12 cellular contexts compared by ENCODE assay signal in genomic region chr3:105355355-105356063, GRCh38. TPM values are rescaled to one million over a fixed set of nuclear protein-coding genes. Genes with fewer than 3 reads are reported as not detected.
A peak's percentile ranks its signal among the peaks of the same experiment; 100 is the strongest.
DNase-seq lines count a peak whose midpoint lies in the region; ATAC-seq and TF ChIP-seq lines count a peak whose summit lies in the region.
"Had no signal": no experiment of that assay in that cellular context is flagged by ENCODE, and none has a peak within 500 bp of the region (broad histone marks: within the 10 kb centered on the region; RNA-seq: fewer than 3 reads in every experiment).

No MANE protein-coding gene starts in this region.

- no peaks in the 10 kb centered on the region for H3K36me3 Mint-ChIP-seq in activated T-cell treated with anti-CD3 and anti-CD28 coated beads, Interleukin-2, amount 50 U/mL, for 4 hours (ENCODE audit: insufficient read depth)

- H3K4me3 Mint-ChIP-seq in activated T-cell treated with anti-CD3 and anti-CD28 coated beads, Interleukin-2, amount 50 U/mL, for 4 hours = no peak overlapping the region
- H3K4me3 Mint-ChIP-seq: endodermal cell had no signal

- DNase-seq in activated T-cell treated with anti-CD3 and anti-CD28 coated beads, Interleukin-2, amount 50 U/mL, for 4 hours = no peak
- DNase-seq in activated T-cell treated with anti-CD3 and anti-CD28 coated beads, Interleukin-2, amount 50 U/mL, for 1 hour = no peak
- peak; percentile 64 for DNase-seq in kidney glomerular epithelial cell (lab: John Stamatoyannopoulos, UW)
- no peak for DNase-seq in NCI-H774 (lab: John Stamatoyannopoulos, UW)
- DNase-seq in GM13976 (ENCODE audit: low spot score) = no peak
- DNase-seq in suprapubic skin (ENCODE audit: low spot score in 2 of 2) = no peak
- DNase-seq: endodermal cell, GF-D8, testis had no signal

- ATAC-seq in activated T-cell treated with anti-CD3 and anti-CD28 coated beads, Interleukin-2, amount 50 U/mL, for 4 hours = peak; percentile 60 to 71
- ATAC-seq in SK-N-SH treated with all-trans-retinoic acid at 6 μM for 48 hours (peak; percentile 77), HG03108 (IDR thresholded peaks at IDR 0.05; ENCODE audit: unreplicated experiment) (no peak)

- H3K9me3 Mint-ChIP-seq in activated T-cell treated with anti-CD3 and anti-CD28 coated beads, Interleukin-2, amount 50 U/mL, for 4 hours = no peaks in the 10 kb centered on the region
- H3K9me3 Mint-ChIP-seq: endodermal cell had no signal

- in situ Hi-C loops in GM13976 (cut with MboI; ENCODE audit: low sequenced_read_pairs, unreplicated experiment) = loop anchor here (25.0 kb wide), 2 partner anchors 743 to 1068 kb away; no protein-coding TSS in a partner anchor

- H3K27me3 ChIP-seq in suprapubic skin = peaks cover 10% of the 10 kb centered on the region
- H3K27me3 ChIP-seq: testis had no signal

- TF ChIP-seq POLR2A in suprapubic skin (IDR thresholded peaks at IDR 0.05) = no peak

- H3K36me3 ChIP-seq in suprapubic skin = no peaks in the 10 kb centered on the region

- no peak overlapping the region for H3K4me3 ChIP-seq in suprapubic skin
- H3K4me3 ChIP-seq: lung, testis had no signal

- H3K4me1 Mint-ChIP-seq in activated T-cell treated with anti-CD3 and anti-CD28 coated beads, Interleukin-2, amount 50 U/mL, for 4 hours (ENCODE audit: low read depth) = peaks cover 12% of the 10 kb centered on the region

- no peak for TF ChIP-seq EP300 in suprapubic skin (IDR thresholded peaks at IDR 0.05)

- no peaks in the 10 kb centered on the region for H3K9me3 ChIP-seq in suprapubic skin
- H3K9me3 ChIP-seq: testis had no signal

- peaks cover 5% of the 10 kb centered on the region for H3K4me1 ChIP-seq in suprapubic skin
- H3K4me1 ChIP-seq: testis had no signal

- peaks cover 58% of the 10 kb centered on the region for H3K27me3 Mint-ChIP-seq in activated T-cell treated with anti-CD3 and anti-CD28 coated beads, Interleukin-2, amount 50 U/mL, for 4 hours (ENCODE audit: low read depth)

- no peak overlapping the region for H3K27ac ChIP-seq in suprapubic skin
- H3K27ac ChIP-seq: testis had no signal

- TF ChIP-seq CTCF in GM13976 (IDR thresholded peaks at IDR 0.05; ENCODE audit: borderline replicate concordance, control extremely low read depth, extremely low read depth, insufficient read depth, missing control alignments) (no peak), suprapubic skin (IDR thresholded peaks at IDR 0.05) (no peak)

- WGBS in suprapubic skin = 70% methylated on average over 2 of the region's 2 CpGs

TF ChIP-seq in SK-N-SH treated with all-trans-retinoic acid at 6 μM for 48 hours, 23 proteins besides CTCF, POLR2A, EP300 and RAD21:
- TF ChIP-seq ESRRG (CRISPR knock-in tag; IDR thresholded peaks at IDR 0.05) = no peak
- 0 out of 2 replicates have a peak, but pooled peaks have one; percentile 19 for TF ChIP-seq ZNF565 (CRISPR knock-in tag; conservative IDR thresholded peaks at IDR 0.05; ENCODE audit: low read depth)
- peak; percentile 94 for TF ChIP-seq TCF4 (CRISPR knock-in tag; IDR thresholded peaks at IDR 0.05; ENCODE audit: borderline replicate concordance)
- peak; percentile 63; the same call in 1 of the 2 replicates for TF ChIP-seq ZC3H10 (CRISPR knock-in tag; IDR thresholded peaks at IDR 0.05)
- TF ChIP-seq PATZ1 (CRISPR knock-in tag; IDR thresholded peaks at IDR 0.05; ENCODE audit: borderline replicate concordance) = peak; percentile 54; the same call in 1 of the 2 replicates
- TF ChIP-seq TSHZ2 (CRISPR knock-in tag; IDR thresholded peaks at IDR 0.05) = peak; percentile 25
- TF ChIP-seq BACH2 (CRISPR knock-in tag; IDR thresholded peaks at IDR 0.05; ENCODE audit: borderline replicate concordance) = no peak
- peak; percentile 88 for TF ChIP-seq ISL1 (CRISPR knock-in tag; IDR thresholded peaks at IDR 0.05)
- TF ChIP-seq ZNF8 (CRISPR knock-in tag; IDR thresholded peaks at IDR 0.05) = peak; percentile 85

RNA-seq across cellular contexts. Expression of gene ALCAM, which starts 11.2 kb away (rescaled TPM):
- 10 to 100 TPM in 2 of 3 donors, 1 to 10 TPM in 1; 8.7 to 11.1 (median 10.7) TPM for total RNA-seq in activated T-cell treated with anti-CD3 and anti-CD28 coated beads, Interleukin-2, amount 50 U/mL, for 4 hours
- total RNA-seq in suprapubic skin = 10 to 100 TPM; 27.6 to 65.5 (median 42.1) TPM
